ENCODE assay signal across 8 cellular contexts in the genomic region with DNA sequence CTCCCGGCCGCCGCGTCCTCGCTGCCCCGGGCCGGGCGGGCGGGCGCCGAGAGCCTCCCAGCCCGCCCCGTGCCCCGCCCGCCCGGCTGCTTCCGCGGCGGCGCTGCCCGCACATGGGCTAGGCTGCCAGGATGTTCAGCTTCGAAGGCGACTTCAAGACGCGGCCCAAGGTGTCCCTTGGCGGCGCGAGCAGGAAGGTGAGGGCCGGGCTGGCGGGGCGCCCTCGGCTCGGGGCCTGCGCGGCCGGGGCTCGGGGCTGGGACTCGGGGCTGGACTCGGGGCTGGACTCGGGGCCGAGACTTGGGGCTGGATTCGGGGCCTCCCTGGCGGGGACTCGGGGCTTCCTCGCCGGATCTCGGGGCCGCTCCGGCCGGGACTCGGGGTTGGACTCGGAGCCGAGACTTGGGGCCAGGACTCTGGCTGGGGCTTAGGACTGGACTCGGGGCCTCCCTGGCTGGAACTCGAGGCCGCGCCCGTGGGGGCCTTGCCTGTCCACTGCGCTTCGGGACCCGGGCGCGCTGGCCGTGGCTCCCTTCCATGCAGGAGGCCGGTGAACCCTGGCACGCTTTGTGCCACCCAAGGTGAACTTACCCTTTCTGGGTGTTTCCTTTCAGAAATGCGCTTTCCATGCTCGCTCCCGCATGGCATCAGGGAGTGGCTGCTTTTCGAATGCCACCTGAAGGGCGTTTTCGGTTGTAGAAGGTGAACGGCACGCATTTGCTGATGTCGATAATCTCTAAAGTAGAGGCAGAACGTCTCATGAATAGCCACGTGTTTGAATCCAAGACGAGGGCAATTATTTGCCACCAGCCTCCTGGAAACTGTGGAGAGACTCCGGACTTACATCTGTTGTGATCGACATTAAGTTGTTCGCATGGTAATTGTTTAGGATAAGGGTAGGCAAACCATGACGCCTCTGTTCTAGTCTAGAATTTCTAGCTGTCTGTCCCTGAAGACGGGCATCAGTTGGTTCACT. TPM values are rescaled to one million over a fixed set of nuclear protein-coding genes. Genes with fewer than 3 reads are reported as not detected.
DNase-seq lines count a peak whose midpoint lies in the region; ATAC-seq, FAIRE-seq and TF ChIP-seq lines count a peak whose summit lies in the region.

No MANE protein-coding gene starts in this region.

- intact Hi-C loops in Right ventricle myocardium inferior (cut with DNase I) (no loop called here), cardiac septum (cut with DNase I) (loop anchor here (5.0 to 10.0 kb wide), 2 partner anchors 187 to 555 kb away; no protein-coding TSS in a partner anchor), left lung (cut with DNase I) (no loop called here)

- H3K27ac ChIP-seq in left lung, result peak overlapping the region; percentile 82 to 87

- peaks cover 15 to 58% of the 10 kb centered on the region in 2 donors for H3K4me1 ChIP-seq in left lung

- H3K4me3 ChIP-seq in bronchial epithelial cell (ENCODE audit: low read depth, low read length) (peak overlapping the region; percentile 64), left lung (peak overlapping the region; percentile 69 to 83)

- peaks cover 10% of the 10 kb centered on the region for H3K36me3 ChIP-seq in bronchial epithelial cell (ENCODE audit: control insufficient read depth, insufficient read depth, low read length)
- peaks cover 0 to 19% of the 10 kb centered on the region in 2 donors for H3K36me3 ChIP-seq in left lung

- TF ChIP-seq CTCF in bronchial epithelial cell (IDR thresholded peaks at IDR 0.05; ENCODE audit: insufficient read depth, low read length, severe bottlenecking) (no peak), left lung (IDR thresholded peaks at IDR 0.05) (no peak)

- no peaks in the 10 kb centered on the region for H3K9me3 ChIP-seq in left lung

- ATAC-seq in Right ventricle myocardium inferior (peak; percentile 63), HG03159 (IDR thresholded peaks at IDR 0.05; ENCODE audit: unreplicated experiment) (peak; percentile 55), left lung (peak; percentile 72)

- DNase-seq in Right ventricle myocardium inferior (ENCODE audit: missing footprints) (peak; percentile 75), cardiac septum (ENCODE audit: low spot score) (no peak), T-helper 2 cell (peak; percentile 31 to 81 (median 67)), bronchial epithelial cell (ENCODE audit: low read depth) (peak; percentile 39), left lung (peak; percentile 54 to 91), DMS153 treated with DMSO at 0.1 percent for 48 hours (lab: John Stamatoyannopoulos, UW; ENCODE audit: unreplicated experiment) (no peak)
- DNase-seq in stimulated activated CD4-positive, alpha-beta T cell treated with anti-CD3 and anti-CD28 coated beads, TNF-alpha, amount 100 ng/mL, for 1 hour (ENCODE audit: low read depth in 3 of 3, low spot score in 1 of 3), result peak; percentile 11 to 26 (median 24)

- H3K27me3 ChIP-seq in bronchial epithelial cell (ENCODE audit: control insufficient read depth, insufficient read depth, low read length) (no peaks in the 10 kb centered on the region), left lung (no peaks in the 10 kb centered on the region)

- no peak for FAIRE-seq in bronchial epithelial cell (lab: Jason Lieb, UNC)

RNA-seq across cellular contexts. Expression of a gene that starts 0.7 kb away (rescaled TPM):
- total RNA-seq in Right ventricle myocardium inferior (49.7 TPM), cardiac septum (50.8 TPM), bronchial epithelial cell (73.6 and 89.5 TPM in 2 replicates), left lung (10 to 100 TPM; 55.3 to 68.9 TPM)

Comparison
In these comparisons a context has a peak if more than half of its experiments do, and no peak if none do; other contexts are left out.
1. DNase-seq: peak in Right ventricle myocardium inferior (single experiment), T-helper 2 cell (5 of 5), bronchial epithelial cell (single experiment), left lung (2 of 2) and stimulated activated CD4-positive, alpha-beta T cell treated with anti-CD3 and anti-CD28 coated beads, TNF-alpha, amount 100 ng/mL, for 1 hour (3 of 3); none in cardiac septum (single experiment) and DMS153 treated with DMSO at 0.1 percent for 48 hours (single experiment).
2. Peak in every context shown above with its lines, with median percentiles within 50 percentile points of each other: ATAC-seq.